ENCODE assay signal across 9 cellular contexts in the genomic region with DNA sequence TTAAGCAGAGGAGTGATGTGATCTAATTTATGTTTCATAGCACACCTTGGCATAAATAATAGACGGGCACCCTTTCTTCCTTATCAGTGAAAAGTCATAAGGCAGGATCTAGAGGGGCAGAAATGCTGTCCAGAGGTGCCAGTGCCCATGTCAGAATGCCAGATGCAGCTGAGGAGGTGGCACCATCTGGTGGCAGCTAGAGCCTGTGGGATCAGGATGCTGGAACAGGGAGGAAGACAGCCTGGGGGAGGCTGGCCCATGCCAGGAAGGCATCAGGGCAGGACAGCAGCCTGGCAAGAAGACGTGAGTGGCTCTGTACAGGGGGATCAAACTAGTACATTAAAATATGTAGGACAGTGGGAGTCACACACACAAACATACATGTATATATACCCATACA. TPM values are rescaled to one million over a fixed set of nuclear protein-coding genes. Genes with fewer than 3 reads are reported as not detected.
DNase-seq lines count a peak whose midpoint lies in the region; ATAC-seq, FAIRE-seq and TF ChIP-seq lines count a peak whose summit lies in the region.
"Had no signal": no experiment of that assay in that cellular context is flagged by ENCODE, and none has a peak within 500 bp of the region (broad histone marks: within the 10 kb centered on the region; RNA-seq: fewer than 3 reads in every experiment).

No MANE protein-coding gene starts in this region.

- peak; percentile 20 for DNase-seq in left cardiac atrium
- no peak for DNase-seq in right atrium auricular region (ENCODE audit: low spot score)
- DNase-seq in NCI-H446 treated with DMSO at 0.1 percent for 48 hours (lab: John Stamatoyannopoulos, UW): peak; percentile 16
- no peak for DNase-seq in endothelial cell of umbilical vein (ENCODE audit: low read depth, low spot score)
- no peak for DNase-seq in kidney
- DNase-seq in NOMO-1 treated with DMSO at 0.1 percent for 48 hours (lab: John Stamatoyannopoulos, UW; ENCODE audit: unreplicated experiment): no peak
- DNase-seq: activated naive CD8-positive, alpha-beta T cell treated with anti-CD3 and anti-CD28 coated beads, Interleukin-2, amount 10 ng/mL, durations not matched to agents 7 days and 5 days had no signal

- H3K27me3 ChIP-seq in right atrium auricular region (no peaks in the 10 kb centered on the region), endothelial cell of umbilical vein (ENCODE audit: control insufficient read depth in 2 of 2, insufficient read depth in 2 of 2, low read length in 2 of 2) (no peaks in the 10 kb centered on the region)

- BruUV-seq in endothelial cell of umbilical vein (replicated peaks; lab: Mats Ljungman, UMichigan): no TSS peak

- FAIRE-seq in endothelial cell of umbilical vein (lab: Jason Lieb, UNC): no peak
- FAIRE-seq in kidney (lab: Jason Lieb, UNC): no peak

- H3K4me2 ChIP-seq in endothelial cell of umbilical vein (ENCODE audit: insufficient read depth, low read length): no peak overlapping the region

- no peak overlapping the region for H2AFZ ChIP-seq in endothelial cell of umbilical vein (ENCODE audit: low read depth, low read length)

- no peak overlapping the region for H3K9ac ChIP-seq in endothelial cell of umbilical vein (replicated peaks; ENCODE audit: extremely low read depth, insufficient read depth, low read length)
- H3K9ac ChIP-seq in kidney (ENCODE audit: low read length in 2 of 2): no peak overlapping the region

- POLR2A ChIA-PET in endothelial cell of umbilical vein (lab: Charles Lee): no interaction called here

- H3K4me1 ChIP-seq in right atrium auricular region (peaks cover 0 to 9% of the 10 kb centered on the region in 2 donors), endothelial cell of umbilical vein (ENCODE audit: control insufficient read depth, extremely low read depth, insufficient read depth, low read length) (peaks cover 7% of the 10 kb centered on the region), kidney (ENCODE audit: control insufficient read depth in 1 of 2, insufficient read depth in 1 of 2, low read depth in 1 of 2, low read length in 2 of 2) (peaks cover 0 to 4% of the 10 kb centered on the region in 2 donors)

- H4K20me1 ChIP-seq in endothelial cell of umbilical vein (replicated peaks; ENCODE audit: control insufficient read depth, extremely low read depth, insufficient read depth, low read length): no peaks in the 10 kb centered on the region

- intact Hi-C loops in left cardiac atrium (cut with DNase I) (loop anchor here in 1 of 2 donors (5.0 kb wide), 1 partner anchor 58 kb away; no protein-coding TSS in a partner anchor), endothelial cell of umbilical vein (cut with micrococcal nuclease) (no loop called here), kidney (cut with DNase I) (loop anchor here (5.0 kb wide), 1 partner anchor 63 kb away; no protein-coding TSS in a partner anchor)

- no peaks in the 10 kb centered on the region for H3K9me1 ChIP-seq in endothelial cell of umbilical vein (replicated peaks; ENCODE audit: control insufficient read depth, extremely low read depth, insufficient read depth, low read length)

- TF ChIP-seq CTCF in right atrium auricular region (IDR thresholded peaks at IDR 0.05) (peak in 1 of 2 donors; percentile 44), endothelial cell of umbilical vein (IDR thresholded peaks at IDR 0.05; ENCODE audit: extremely low read depth in 1 of 2, insufficient read depth in 1 of 2, low read depth in 1 of 2, low read length in 2 of 2) (peak; percentile 25 to 30), kidney (IDR thresholded peaks at IDR 0.05; ENCODE audit: borderline replicate concordance, extremely low read depth, insufficient read depth) (no peak)

- TF ChIP-seq POLR2A in endothelial cell of umbilical vein (IDR thresholded peaks at IDR 0.05; ENCODE audit: low read depth, low read length): no peak

- ATAC-seq in left cardiac atrium (peak in 1 of 2 donors; percentile 66), GM18907 (IDR thresholded peaks at IDR 0.05; ENCODE audit: unreplicated experiment) (no peak), GM21717 (IDR thresholded peaks at IDR 0.05; ENCODE audit: unreplicated experiment) (no peak)

- CTCF ChIA-PET in endothelial cell of umbilical vein (lab: Charles Lee): interaction anchor here (1.0 to 7.8 kb wide), 4 partner anchors 12 to 422 kb away, joined by 3 to 122 read pairs (median 4); no protein-coding TSS in a partner anchor

- H3K27ac ChIP-seq in right atrium auricular region: peak overlapping the region in 1 of 2 donors; percentile 41
- no peak overlapping the region for H3K27ac ChIP-seq in endothelial cell of umbilical vein (ENCODE audit: insufficient read depth, low read depth, low read length)
- no peak overlapping the region for H3K27ac ChIP-seq in kidney (ENCODE audit: low read depth in 2 of 2, low read length in 2 of 2)

- no peaks in the 10 kb centered on the region for H3K79me2 ChIP-seq in endothelial cell of umbilical vein (ENCODE audit: control insufficient read depth, insufficient read depth, low read length)

- no peaks in the 10 kb centered on the region for H3K36me3 ChIP-seq in right atrium auricular region
- no peaks in the 10 kb centered on the region for H3K36me3 ChIP-seq in endothelial cell of umbilical vein (ENCODE audit: control insufficient read depth in 2 of 2, extremely low read depth in 1 of 2, insufficient read depth in 2 of 2, low read length in 2 of 2)
- no peaks in the 10 kb centered on the region for H3K36me3 ChIP-seq in kidney (ENCODE audit: control insufficient read depth in 1 of 2, insufficient read depth in 2 of 2, low read length in 2 of 2)

- H3K9me3 ChIP-seq in right atrium auricular region (no peaks in the 10 kb centered on the region), endothelial cell of umbilical vein (replicated peaks; ENCODE audit: control insufficient read depth, insufficient read depth, low read length) (no peaks in the 10 kb centered on the region), kidney (ENCODE audit: control insufficient read depth in 1 of 2, low read length in 2 of 2) (no peaks in the 10 kb centered on the region)

- H3K4me3 ChIP-seq in right atrium auricular region: no peak overlapping the region
- H3K4me3 ChIP-seq in endothelial cell of umbilical vein (replicated peaks in 1 of 3; ENCODE audit: insufficient read depth in 1 of 3, low read depth in 1 of 3, low read length in 3 of 3): no peak overlapping the region
- H3K4me3 ChIP-seq in kidney (ENCODE audit: low read length in 2 of 2): no peak overlapping the region

- dilution Hi-C loops in endothelial cell of umbilical vein (cut with MboI; ENCODE audit: extremely low pct_ligation_motif_present, low sequenced_read_pairs): no loop called here

TF ChIP-seq in endothelial cell of umbilical vein, 7 proteins besides CTCF, POLR2A, EP300 and RAD21:
- no peak for TF ChIP-seq JUN (IDR thresholded peaks at IDR 0.05; ENCODE audit: borderline replicate concordance, insufficient read depth, insufficient read length, low read depth)
- TF ChIP-seq FOS (IDR thresholded peaks at IDR 0.05; ENCODE audit: borderline replicate concordance, insufficient read depth, low read length): no peak
- no peak for TF ChIP-seq EZH2 (IDR thresholded peaks at IDR 0.05; ENCODE audit: borderline replicate concordance, low read depth, low read length, severe bottlenecking)
- no peak for TF ChIP-seq MYC (IDR thresholded peaks at IDR 0.05; ENCODE audit: low read depth, low read length)
- TF ChIP-seq POLR2AphosphoS5 (IDR thresholded peaks at IDR 0.05; ENCODE audit: insufficient read depth, low read depth, low read length): no peak
- no peak for TF ChIP-seq GATA2 (IDR thresholded peaks at IDR 0.05; ENCODE audit: insufficient read depth, insufficient read length, low read depth, low read length)
- TF ChIP-seq, protein P1, sequence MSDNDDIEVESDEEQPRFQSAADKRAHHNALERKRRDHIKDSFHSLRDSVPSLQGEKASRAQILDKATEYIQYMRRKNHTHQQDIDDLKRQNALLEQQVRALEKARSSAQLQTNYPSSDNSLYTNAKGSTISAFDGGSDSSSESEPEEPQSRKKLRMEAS (IDR thresholded peaks at IDR 0.05; ENCODE audit: insufficient read depth, insufficient read length): no peak

RNA-seq across cellular contexts. Expression of a gene that starts 16.5 kb away (rescaled TPM):
- total RNA-seq in left cardiac atrium (under 1 TPM; 0.42 to 0.65 TPM), right atrium auricular region (under 1 TPM; 0.08 to 0.48 TPM), endothelial cell of umbilical vein (0.14 and 0.27 TPM in 2 replicates), kidney (0.44 TPM)
- polyA plus RNA-seq in endothelial cell of umbilical vein (not detected in 2 replicates), kidney (ENCODE audit: insufficient read depth, low read depth, low replicate concordance) (not detected)
- polyA plus RNA-seq in endothelial cell of umbilical vein (2011; cell fraction: cytosol; rRNA removed): 0.01 and 0.03 TPM in 2 replicates
- 0.14 and 0.26 TPM in 2 replicates for polyA plus RNA-seq in endothelial cell of umbilical vein (2011; cell fraction: nucleus; rRNA removed)
- polyA plus RNA-seq in endothelial cell of umbilical vein (2012): 0.15 and 0.28 TPM in 2 replicates
- polyA minus RNA-seq in endothelial cell of umbilical vein: not detected in 2 replicates
- polyA minus RNA-seq in endothelial cell of umbilical vein (2011; cell fraction: cytosol; rRNA and poly(A)+ RNA removed): not detected
- polyA minus RNA-seq in endothelial cell of umbilical vein (2011; cell fraction: nucleus; rRNA and poly(A)+ RNA removed): 0.14 and 0.24 TPM in 2 replicates

Comparison
In these comparisons a context has a peak if more than half of its experiments do, and no peak if none do; other contexts are left out.
1. DNase-seq: peak in left cardiac atrium (single experiment) and NCI-H446 treated with DMSO at 0.1 percent for 48 hours (single experiment); none in right atrium auricular region (single experiment), endothelial cell of umbilical vein (single experiment), kidney (single experiment) and NOMO-1 treated with DMSO at 0.1 percent for 48 hours (single experiment).